Comparison of ENCODE assay signal across 9 cellular contexts in genomic region chr1:8477199-8477982, GRCh38.
DNase-seq lines count a peak whose midpoint lies in the region; ATAC-seq and TF ChIP-seq lines count a peak whose summit lies in the region.
"Had no signal": no experiment of that assay in that cellular context is flagged by ENCODE, and none has a peak within 500 bp of the region (broad histone marks: within the 10 kb centered on the region; RNA-seq: fewer than 3 reads in every experiment).

No MANE protein-coding gene starts in this region.

- no peak overlapping the region for H3K27ac ChIP-seq in colonic mucosa
- no peak overlapping the region for H3K27ac ChIP-seq in CD4-positive, alpha-beta memory T cell (ENCODE audit: low read depth, low read length)
- H3K27ac ChIP-seq: parathyroid adenoma had no signal

- CTCF ChIA-PET in CD4-positive, alpha-beta memory T cell (lab: Charles Lee; ENCODE audit: partially characterized antibody), result interaction anchor here (1.6 kb wide), 1 partner anchor 57 kb away, joined by 3 read pairs; no protein-coding TSS in a partner anchor

- intact Hi-C loops in sciatic nerve (cut with DNase I), result no loop called here
- intact Hi-C loops in colonic mucosa (cut with DNase I), result no loop called here
- intact Hi-C loops in CD4-positive, alpha-beta memory T cell (cut with micrococcal nuclease), result no loop called here

- POLR2A ChIA-PET in CD4-positive, alpha-beta memory T cell (lab: Charles Lee; ENCODE audit: partially characterized antibody), result no interaction called here

- no peaks in the 10 kb centered on the region for H3K9me3 Mint-ChIP-seq in activated naive CD4-positive, alpha-beta T cell treated with anti-CD3 and anti-CD28 coated beads, Interleukin-2, amount 50 U/mL, for 72 hours
- no peaks in the 10 kb centered on the region for H3K9me3 Mint-ChIP-seq in CD4-positive, alpha-beta memory T cell

- no peaks in the 10 kb centered on the region for H3K27me3 ChIP-seq in colonic mucosa
- H3K27me3 ChIP-seq in CD4-positive, alpha-beta memory T cell (ENCODE audit: insufficient read depth, low read length), result no peaks in the 10 kb centered on the region

- no peaks in the 10 kb centered on the region for H3K36me3 ChIP-seq in colonic mucosa
- H3K36me3 ChIP-seq in CD4-positive, alpha-beta memory T cell (ENCODE audit: insufficient read depth, low read length), result no peaks in the 10 kb centered on the region

- H3K27ac Mint-ChIP-seq in activated naive CD4-positive, alpha-beta T cell treated with anti-CD3 and anti-CD28 coated beads, Interleukin-2, amount 50 U/mL, for 72 hours, result peak overlapping the region; percentile 88 to 95
- H3K27ac Mint-ChIP-seq in CD4-positive, alpha-beta memory T cell, result peak overlapping the region in 3 of 7 donors; percentile 24 to 65 (median 34)

- H3K36me3 Mint-ChIP-seq in activated naive CD4-positive, alpha-beta T cell treated with anti-CD3 and anti-CD28 coated beads, Interleukin-2, amount 50 U/mL, for 72 hours, result no peaks in the 10 kb centered on the region
- H3K36me3 Mint-ChIP-seq in CD4-positive, alpha-beta memory T cell, result peaks cover 3% of the 10 kb centered on the region in 2 donors

- peaks cover 24 to 41% (median 31%) of the 10 kb centered on the region in 4 donors for H3K4me1 Mint-ChIP-seq in CD4-positive, alpha-beta memory T cell

- no peaks in the 10 kb centered on the region for H3K27me3 Mint-ChIP-seq in CD4-positive, alpha-beta memory T cell

- H3K4me3 ChIP-seq in colonic mucosa, result no peak overlapping the region
- H3K4me3 ChIP-seq in CD4-positive, alpha-beta memory T cell (ENCODE audit: low read length in 2 of 2), result no peak overlapping the region

- no peak for TF ChIP-seq CTCF in colonic mucosa (IDR thresholded peaks at IDR 0.05)

- ATAC-seq in HG03045 (IDR thresholded peaks at IDR 0.05; ENCODE audit: unreplicated experiment), result peak; percentile 66
- peak; percentile 81 to 82 for ATAC-seq in activated naive CD4-positive, alpha-beta T cell treated with anti-CD3 and anti-CD28 coated beads, Interleukin-2, amount 50 U/mL, for 72 hours
- ATAC-seq in sciatic nerve, result peak; percentile 64

- no peaks in the 10 kb centered on the region for H3K9me3 ChIP-seq in colonic mucosa
- no peaks in the 10 kb centered on the region for H3K9me3 ChIP-seq in CD4-positive, alpha-beta memory T cell (ENCODE audit: control insufficient read depth in 1 of 2, low read length in 2 of 2)

- H3K9ac ChIP-seq in colonic mucosa (ENCODE audit: low read depth in 2 of 2, low read length in 2 of 2), result no peak overlapping the region
- H3K9ac ChIP-seq: parathyroid adenoma had no signal

- no peaks in the 10 kb centered on the region for H3K4me1 ChIP-seq in colonic mucosa
- peaks cover 12% of the 10 kb centered on the region for H3K4me1 ChIP-seq in CD4-positive, alpha-beta memory T cell (ENCODE audit: insufficient read depth, low read length)
- H3K4me1 ChIP-seq: parathyroid adenoma had no signal

- DNase-seq in activated CD4-positive, alpha-beta T cell treated with anti-CD3 and anti-CD28 coated beads for 48 hours, result peak; percentile 52
- DNase-seq in activated CD4-positive, alpha-beta T cell treated with anti-CD3 and anti-CD28 coated beads, Interleukin-2, amount 50 U/mL, for 4 hours, result no peak
- DNase-seq in activated naive CD4-positive, alpha-beta T cell treated with anti-CD3 and anti-CD28 coated beads, Interleukin-2, amount 50 U/mL, for 72 hours (ENCODE audit: low spot score in 2 of 2), result peak in 1 of 2 donors; percentile 30
- DNase-seq in sciatic nerve (ENCODE audit: low spot score), result no peak
- DNase-seq in colonic mucosa, result no peak
- no peak for DNase-seq in NCI-H2029 treated with DMSO at 0.1 percent for 48 hours (lab: John Stamatoyannopoulos, UW)
- DNase-seq in CD4-positive, alpha-beta memory T cell, result no peak

- H3K4me3 Mint-ChIP-seq in CD4-positive, alpha-beta memory T cell, result peak overlapping the region in 1 of 8 donors; percentile 7
